11 cellular contexts compared by ENCODE assay signal in genomic region chr22:31618471-31619176, GRCh38. TPM values are rescaled to one million over a fixed set of nuclear protein-coding genes. Genes with fewer than 3 reads are reported as not detected.
DNase-seq lines count a peak whose midpoint lies in the region; ATAC-seq and TF ChIP-seq lines count a peak whose summit lies in the region.
"Had no signal": no experiment of that assay in that cellular context is flagged by ENCODE, and none has a peak within 500 bp of the region (broad histone marks: within the 10 kb centered on the region; RNA-seq: fewer than 3 reads in every experiment).

No MANE protein-coding gene starts in this region.

- H3K36me3 Mint-ChIP-seq in CD8-positive, alpha-beta memory T cell, result peaks cover 2 to 74% (median 3%) of the 10 kb centered on the region in 3 donors
- H3K36me3 Mint-ChIP-seq in activated CD8-positive, alpha-beta T cell treated with anti-CD3 and anti-CD28 coated beads, Interleukin-2, amount 10 ng/mL, durations not matched to agents 7 days and 5 days (ENCODE audit: low read depth), result peaks cover 27% of the 10 kb centered on the region
- peaks cover 3% of the 10 kb centered on the region for H3K36me3 Mint-ChIP-seq in neural crest cell (ENCODE audit: low read depth)

- no peak overlapping the region for H3K27ac ChIP-seq in CD8-positive, alpha-beta memory T cell (ENCODE audit: low read depth, low read length)
- no peak overlapping the region for H3K27ac ChIP-seq in transverse colon
- H3K27ac ChIP-seq: SJCRH30 had no signal

- no peaks in the 10 kb centered on the region for H3K9me3 Mint-ChIP-seq in CD8-positive, alpha-beta memory T cell
- H3K9me3 Mint-ChIP-seq in activated CD8-positive, alpha-beta T cell treated with anti-CD3 and anti-CD28 coated beads, Interleukin-2, amount 10 ng/mL, durations not matched to agents 7 days and 5 days (ENCODE audit: insufficient read depth), result no peaks in the 10 kb centered on the region
- H3K9me3 Mint-ChIP-seq in neural crest cell, result no peaks in the 10 kb centered on the region

- H3K27me3 ChIP-seq in CD8-positive, alpha-beta memory T cell (ENCODE audit: insufficient read depth, low read length, poor library complexity, severe bottlenecking), result no peaks in the 10 kb centered on the region
- no peaks in the 10 kb centered on the region for H3K27me3 ChIP-seq in transverse colon
- H3K27me3 ChIP-seq: SJCRH30 had no signal

- in situ Hi-C loops in transverse colon (cut with MboI; ENCODE audit: low pct_ligation_motif_present in 1 of 4, low pct_unique_long_range_greater_than_20kb in 1 of 4, low sequenced_read_pairs in 3 of 4), result no loop called here

- no peak for DNase-seq in CD8-positive, alpha-beta memory T cell
- DNase-seq in activated CD8-positive, alpha-beta T cell treated with anti-CD3 and anti-CD28 coated beads, Interleukin-2, amount 10 ng/mL, durations not matched to agents 7 days and 5 days, result no peak
- DNase-seq in neural crest cell (ENCODE audit: low read depth, low spot score) (no peak), transverse colon (no peak)
- DNase-seq: CD4-positive, CD25-positive, alpha-beta regulatory T cell; GDM1; islet precursor cell; SJCRH30 had no signal

- H3K4me1 Mint-ChIP-seq in CD8-positive, alpha-beta memory T cell, result peaks cover 17 to 31% (median 17%) of the 10 kb centered on the region in 3 donors
- peaks cover 20% of the 10 kb centered on the region for H3K4me1 Mint-ChIP-seq in activated CD8-positive, alpha-beta T cell treated with anti-CD3 and anti-CD28 coated beads, Interleukin-2, amount 10 ng/mL, durations not matched to agents 7 days and 5 days (ENCODE audit: low read depth)
- H3K4me1 Mint-ChIP-seq in neural crest cell, result peaks cover 19% of the 10 kb centered on the region

- H3K27me3 Mint-ChIP-seq in CD8-positive, alpha-beta memory T cell, result no peaks in the 10 kb centered on the region
- no peaks in the 10 kb centered on the region for H3K27me3 Mint-ChIP-seq in activated CD8-positive, alpha-beta T cell treated with anti-CD3 and anti-CD28 coated beads, Interleukin-2, amount 10 ng/mL, durations not matched to agents 7 days and 5 days (ENCODE audit: low read depth)
- no peaks in the 10 kb centered on the region for H3K27me3 Mint-ChIP-seq in neural crest cell (ENCODE audit: low read depth)
- H3K27me3 Mint-ChIP-seq: CD4-positive, CD25-positive, alpha-beta regulatory T cell had no signal

- no peaks in the 10 kb centered on the region for H3K4me1 ChIP-seq in CD8-positive, alpha-beta memory T cell (ENCODE audit: insufficient read depth, low read length)
- peaks cover 0 to 15% (median 11%) of the 10 kb centered on the region in 4 donors for H3K4me1 ChIP-seq in transverse colon

- CTCF ChIA-PET in CD8-positive, alpha-beta memory T cell (lab: Charles Lee), result no interaction called here
- CTCF ChIA-PET in activated CD8-positive, alpha-beta T cell treated with anti-CD3 and anti-CD28 coated beads, Interleukin-2, amount 10 ng/mL, durations not matched to agents 7 days and 5 days (lab: Charles Lee), result no interaction called here

- H3K9me3 ChIP-seq in CD8-positive, alpha-beta memory T cell (ENCODE audit: low read length), result no peaks in the 10 kb centered on the region
- H3K9me3 ChIP-seq in transverse colon, result no peaks in the 10 kb centered on the region
- H3K9me3 ChIP-seq: SJCRH30 had no signal

- 79 to 88% methylated on average over 1 to 5 of the region's 5 CpGs for WGBS in transverse colon (ENCODE audit: low coverage in 1 of 2), 2 donors

- H3K27ac Mint-ChIP-seq in CD8-positive, alpha-beta memory T cell, result peak overlapping the region in 6 of 8 donors; percentile 12 to 61 (median 46)
- H3K27ac Mint-ChIP-seq in activated CD8-positive, alpha-beta T cell treated with anti-CD3 and anti-CD28 coated beads, Interleukin-2, amount 10 ng/mL, durations not matched to agents 7 days and 5 days, result peak overlapping the region; percentile 5
- peak overlapping the region; percentile 50 for H3K27ac Mint-ChIP-seq in neural crest cell (ENCODE audit: unreplicated experiment)

- peak overlapping the region in 1 of 7 donors; percentile 49 for H3K4me3 Mint-ChIP-seq in CD8-positive, alpha-beta memory T cell
- H3K4me3 Mint-ChIP-seq in activated CD8-positive, alpha-beta T cell treated with anti-CD3 and anti-CD28 coated beads, Interleukin-2, amount 10 ng/mL, durations not matched to agents 7 days and 5 days, result no peak overlapping the region
- no peak overlapping the region for H3K4me3 Mint-ChIP-seq in neural crest cell
- H3K4me3 Mint-ChIP-seq: CD4-positive, CD25-positive, alpha-beta regulatory T cell had no signal

- peak; percentile 25 for TF ChIP-seq POLR2A in GM18505 (IDR thresholded peaks at IDR 0.05; ENCODE audit: borderline replicate concordance, extremely low read depth, insufficient read depth, insufficient read length)
- no peak for TF ChIP-seq POLR2A in transverse colon (IDR thresholded peaks at IDR 0.05)

- TF ChIP-seq CTCF in neural crest cell (conservative IDR thresholded peaks at IDR 0.05) (no peak), transverse colon (IDR thresholded peaks at IDR 0.05) (no peak)

- peaks cover 13% of the 10 kb centered on the region for H3K36me3 ChIP-seq in CD8-positive, alpha-beta memory T cell (ENCODE audit: insufficient read depth, low read length)
- peaks cover 0 to 27% (median 8%) of the 10 kb centered on the region in 4 donors for H3K36me3 ChIP-seq in transverse colon

- ATAC-seq in GM18505 (IDR thresholded peaks at IDR 0.05; ENCODE audit: unreplicated experiment), result no peak
- no peak for ATAC-seq in activated CD8-positive, alpha-beta T cell treated with anti-CD3 and anti-CD28 coated beads, Interleukin-2, amount 10 ng/mL, durations not matched to agents 7 days and 5 days
- no peak for ATAC-seq in HG02571 (IDR thresholded peaks at IDR 0.05; ENCODE audit: unreplicated experiment)
- no peak for ATAC-seq in HG03469 (IDR thresholded peaks at IDR 0.05; ENCODE audit: unreplicated experiment)

- no peak for TF ChIP-seq EP300 in transverse colon (IDR thresholded peaks at IDR 0.05; ENCODE audit: low read depth)

- POLR2A ChIA-PET in CD8-positive, alpha-beta memory T cell (lab: Charles Lee), result no interaction called here
- POLR2A ChIA-PET in activated CD8-positive, alpha-beta T cell treated with anti-CD3 and anti-CD28 coated beads, Interleukin-2, amount 10 ng/mL, durations not matched to agents 7 days and 5 days (lab: Charles Lee), result interaction anchor here (0.7 to 1.5 kb wide), 2 partner anchors 12 to 18 kb away, joined by 3 to 4 read pairs; no protein-coding TSS in a partner anchor

- no peak overlapping the region for H3K4me3 ChIP-seq in CD8-positive, alpha-beta memory T cell (ENCODE audit: low read length)
- no peak overlapping the region for H3K4me3 ChIP-seq in transverse colon
- H3K4me3 ChIP-seq: SJCRH30 had no signal

- intact Hi-C loops in transverse colon (cut with DNase I; ENCODE audit: low total_unique reads), result no loop called here

RNA-seq across cellular contexts. Expression of gene PISD, which starts 43.4 kb away (rescaled TPM):
- total RNA-seq in CD8-positive, alpha-beta memory T cell, result 10 to 100 TPM; 48.1 to 49.6 TPM
- polyA plus RNA-seq in CD8-positive, alpha-beta memory T cell, result 17.1 TPM
- 10 to 100 TPM; 28.8 to 29.2 TPM for total RNA-seq in activated CD8-positive, alpha-beta T cell treated with anti-CD3 and anti-CD28 coated beads, Interleukin-2, amount 10 ng/mL, durations not matched to agents 7 days and 5 days
- total RNA-seq in neural crest cell (29.0 and 29.2 TPM in 2 replicates), transverse colon (100 to 1,000 TPM in 1 of 4 donors, 10 to 100 TPM in 3; 33.7 to 111 (median 47.7) TPM)
